ENCODE assay signal across 10 cellular contexts in genomic region chr14:28785096-28785952, GRCh38. TPM values are rescaled to one million over a fixed set of nuclear protein-coding genes. Genes with fewer than 3 reads are reported as not detected.
DNase-seq lines count a peak whose midpoint lies in the region; ATAC-seq and TF ChIP-seq lines count a peak whose summit lies in the region.
"Had no signal": no experiment of that assay in that cellular context is flagged by ENCODE, and none has a peak within 500 bp of the region (broad histone marks: within the 10 kb centered on the region; RNA-seq: fewer than 3 reads in every experiment).

No MANE protein-coding gene starts in this region.

- H3K27me3 ChIP-seq in GM06990 (replicated peaks; ENCODE audit: control insufficient read depth, insufficient read depth, low read length) (no peaks in the 10 kb centered on the region), esophagus muscularis mucosa (peaks cover 0 to 59% (median 20%) of the 10 kb centered on the region in 4 donors)

- H3K4me1 ChIP-seq in esophagus muscularis mucosa: peaks cover 8 to 17% (median 14%) of the 10 kb centered on the region in 4 donors
- H3K4me1 ChIP-seq in mucosa of descending colon (ENCODE audit: low read depth): no peaks in the 10 kb centered on the region

- WGBS in esophagus muscularis mucosa: 4% methylated on average over 51 of the region's 62 CpGs

- peaks cover 2% of the 10 kb centered on the region for H3K4me1 Mint-ChIP-seq in progenitor cell of endocrine pancreas (ENCODE audit: low read depth)

- H3K36me3 Mint-ChIP-seq in progenitor cell of endocrine pancreas (ENCODE audit: insufficient read depth): peaks cover 1% of the 10 kb centered on the region

- TF ChIP-seq EP300 in esophagus muscularis mucosa (IDR thresholded peaks at IDR 0.05): no peak

- intact Hi-C loops in esophagus muscularis mucosa (cut with DNase I): no loop called here
- intact Hi-C loops in mucosa of descending colon (cut with DNase I, micrococcal nuclease): no loop called here

- peak overlapping the region; percentile 16 to 63 (median 37) for H3K27ac ChIP-seq in esophagus muscularis mucosa (replicated peaks in 1 of 4)

- H3K27ac Mint-ChIP-seq in progenitor cell of endocrine pancreas: peak overlapping the region; percentile 29

- peaks cover 81% of the 10 kb centered on the region for H3K27me3 Mint-ChIP-seq in progenitor cell of endocrine pancreas

- no peak for TF ChIP-seq POLR2A in esophagus muscularis mucosa (IDR thresholded peaks at IDR 0.05; ENCODE audit: low read depth)

- no peak for TF ChIP-seq CTCF in GM06990 (IDR thresholded peaks at IDR 0.05; ENCODE audit: insufficient read depth, low read length, poor library complexity, severe bottlenecking)
- TF ChIP-seq CTCF in esophagus muscularis mucosa (IDR thresholded peaks at IDR 0.05): no peak
- TF ChIP-seq CTCF in progenitor cell of endocrine pancreas (IDR thresholded peaks at IDR 0.05; ENCODE audit: unreplicated experiment): no peak
- TF ChIP-seq CTCF in mucosa of descending colon (IDR thresholded peaks at IDR 0.05): no peak

- H3K9me3 ChIP-seq in esophagus muscularis mucosa: no peaks in the 10 kb centered on the region
- no peaks in the 10 kb centered on the region for H3K9me3 ChIP-seq in mucosa of descending colon

- H3K4me3 ChIP-seq in GM06990 (replicated peaks; ENCODE audit: low read depth, low read length): 0 out of 2 replicates have a peak overlapping the region, but pooled peaks have one; percentile 16
- H3K4me3 ChIP-seq in esophagus muscularis mucosa: peak overlapping the region; percentile 49 to 60 (median 54)
- no peak overlapping the region for H3K4me3 ChIP-seq in mucosa of descending colon

- H3K36me3 ChIP-seq in GM06990 (ENCODE audit: control insufficient read depth, insufficient read depth, low read length) (no peaks in the 10 kb centered on the region), esophagus muscularis mucosa (no peaks in the 10 kb centered on the region), mucosa of descending colon (ENCODE audit: low read depth) (no peaks in the 10 kb centered on the region)

- no peak for ATAC-seq in GM21390 (IDR thresholded peaks at IDR 0.05; ENCODE audit: unreplicated experiment)
- ATAC-seq in HG02623 (IDR thresholded peaks at IDR 0.05; ENCODE audit: unreplicated experiment): no peak
- no peak for ATAC-seq in mucosa of descending colon
- ATAC-seq in HG03045 (IDR thresholded peaks at IDR 0.05; ENCODE audit: unreplicated experiment): no peak

- DNase-seq in GM06990 (ENCODE audit: extremely low read depth, insufficient read length) (peak; percentile 75), LHCN-M2 (ENCODE audit: low read depth) (peak; percentile 10), esophagus muscularis mucosa (ENCODE audit: extremely low spot score) (no peak), progenitor cell of endocrine pancreas (ENCODE audit: low spot score, unreplicated experiment) (peak; percentile 30), mucosa of descending colon (no peak)
- DNase-seq: activated CD8-positive, alpha-beta memory T cell treated with anti-CD3 and anti-CD28 coated beads, Interleukin-2, amount 50 U/mL, for 48 hours had no signal

- H3K4me3 Mint-ChIP-seq in progenitor cell of endocrine pancreas (ENCODE audit: low read depth): peak overlapping the region; percentile 56

- H3K9me3 Mint-ChIP-seq in progenitor cell of endocrine pancreas (ENCODE audit: low read depth): no peaks in the 10 kb centered on the region

RNA-seq across cellular contexts. Expression of gene FOXG1, which starts 18.7 kb away (rescaled TPM):
- total RNA-seq in LHCN-M2 (2014; rRNA removed) (not detected in 2 replicates), esophagus muscularis mucosa (1 to 10 TPM in 1 of 4 donors, under 1 TPM in 3; 0.65 to 1.2 (median 0.75) TPM), progenitor cell of endocrine pancreas (1.2 and 1.4 TPM in 2 replicates), mucosa of descending colon (not detected)
- polyA plus RNA-seq in LHCN-M2 (2012): not detected
- total RNA-seq: urinary bladder had no signal
- polyA plus RNA-seq: urinary bladder had no signal

Comparison
In these comparisons a context has a peak if more than half of its experiments do, and no peak if none do; other contexts are left out.
1. DNase-seq: peak in GM06990 (single experiment), LHCN-M2 (single experiment) and progenitor cell of endocrine pancreas (single experiment); none in esophagus muscularis mucosa (single experiment) and mucosa of descending colon (0 of 3).